ENCODE assay signal across 18 cellular contexts in the genomic region with DNA sequence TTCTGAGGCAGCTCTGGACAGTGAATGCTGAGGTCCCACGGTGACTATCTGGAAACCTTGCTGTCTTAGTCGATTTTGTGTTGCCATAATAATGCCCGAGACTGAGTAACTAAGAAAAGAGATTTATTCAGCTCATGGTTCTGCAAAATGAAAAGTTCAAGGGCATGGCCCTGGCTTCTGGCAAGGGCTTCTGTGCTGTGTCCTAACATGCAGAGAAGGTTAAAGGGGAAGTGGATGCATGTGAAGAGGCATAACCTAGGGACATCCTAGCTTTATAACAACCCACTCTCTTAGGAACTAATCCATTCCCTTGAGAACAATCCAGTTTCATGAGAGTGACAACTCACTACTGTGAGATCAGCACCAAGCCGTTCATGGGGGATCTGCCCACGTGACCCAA.
"Had no signal": no experiment of that assay in that cellular context is flagged by ENCODE, and none has a peak within 500 bp of the region (broad histone marks: within the 10 kb centered on the region; RNA-seq: fewer than 3 reads in every experiment).

No MANE protein-coding gene starts in this region.

- H3K27ac Mint-ChIP-seq: effector memory CD8-positive, alpha-beta T cell; naive B cell; nephron progenitor cell; stimulated activated naive CD8-positive, alpha-beta T cell treated with anti-CD3 and anti-CD28 coated beads, Interleukin-15, Interleukin-2, amounts not matched to agents 100 ng/mL and 50 ng/mL, for 24 hours had no signal

- H3K4me1 Mint-ChIP-seq: central memory CD8-positive, alpha-beta T cell had no signal

- H3K4me3 ChIP-seq: esophagus muscularis mucosa, gastrocnemius medialis, heart right ventricle, lung, tibial artery had no signal

- H3K27me3 ChIP-seq: esophagus muscularis mucosa, gastrocnemius medialis, heart right ventricle, tibial artery had no signal

- H3K36me3 Mint-ChIP-seq: naive B cell had no signal

- H3K27ac ChIP-seq: epithelial cell of prostate, esophagus muscularis mucosa, gastrocnemius medialis, heart right ventricle, tibial artery had no signal

- DNase-seq: effector memory CD8-positive, alpha-beta T cell; gastrocnemius medialis; heart right ventricle; hypothalamus; kidney glomerular epithelial cell; mesenchymal stem cell; naive B cell; nephron progenitor cell; posterior cingulate gyrus; small intestine; stimulated activated CD4-positive, alpha-beta T cell treated with anti-CD3 and anti-CD28 coated beads, Interleukin-12 subunit alpha, Interleukin-12 subunit beta, amount 100 ng/mL, for 4 hours; stimulated activated CD4-positive, alpha-beta T cell treated with anti-CD3 and anti-CD28 coated beads, Interleukin-2, amount 100 ng/mL, for 48 hours; tibial artery had no signal

- H3K9me3 ChIP-seq: esophagus muscularis mucosa, gastrocnemius medialis, heart right ventricle, tibial artery had no signal

- H3K4me3 Mint-ChIP-seq: central memory CD8-positive, alpha-beta T cell; effector memory CD8-positive, alpha-beta T cell; naive B cell; nephron progenitor cell; stimulated activated naive CD8-positive, alpha-beta T cell treated with anti-CD3 and anti-CD28 coated beads, Interleukin-15, Interleukin-2, amounts not matched to agents 100 ng/mL and 50 ng/mL, for 24 hours had no signal

- H3K27me3 Mint-ChIP-seq: central memory CD8-positive, alpha-beta T cell; effector memory CD8-positive, alpha-beta T cell; stimulated activated naive CD8-positive, alpha-beta T cell treated with anti-CD3 and anti-CD28 coated beads, Interleukin-15, Interleukin-2, amounts not matched to agents 100 ng/mL and 50 ng/mL, for 24 hours had no signal

- ATAC-seq: effector memory CD8-positive, alpha-beta T cell; gastrocnemius medialis; heart right ventricle had no signal

- H3K9me3 Mint-ChIP-seq: central memory CD8-positive, alpha-beta T cell; effector memory CD8-positive, alpha-beta T cell; stimulated activated naive CD8-positive, alpha-beta T cell treated with anti-CD3 and anti-CD28 coated beads, Interleukin-15, Interleukin-2, amounts not matched to agents 100 ng/mL and 50 ng/mL, for 24 hours had no signal

- H3K4me1 ChIP-seq: tibial artery had no signal

- H3K36me3 ChIP-seq: esophagus muscularis mucosa, gastrocnemius medialis, heart right ventricle, tibial artery had no signal
